Comparison of ENCODE assay signal across 1 cellular context in genomic region chr4:168656946-168657473, GRCh38.
TF ChIP-seq lines count a peak whose summit lies in the region.

No MANE protein-coding gene starts in this region.

TF ChIP-seq in HCT116, 20 proteins besides CTCF, POLR2A, EP300 and RAD21 (continued from another document):
- no peak for TF ChIP-seq ATF3 (IDR thresholded peaks at IDR 0.05)
- no peak for TF ChIP-seq SP1 (IDR thresholded peaks at IDR 0.05; ENCODE audit: low read depth)
- no peak for TF ChIP-seq JUND (IDR thresholded peaks at IDR 0.05)
- no peak for TF ChIP-seq YY1 (IDR thresholded peaks at IDR 0.05; ENCODE audit: extremely low read depth, insufficient replicate concordance, low read depth, low read length)
